In genomic region chr1:161039154-161039545, GRCh38 we compare ENCODE assay signal across 8 cellular contexts. TPM values are rescaled to one million over a fixed set of nuclear protein-coding genes. Genes with fewer than 3 reads are reported as not detected.
A peak's percentile ranks its signal among the peaks of the same experiment; 100 is the strongest.
DNase-seq lines count a peak whose midpoint lies in the region; ATAC-seq and TF ChIP-seq lines count a peak whose summit lies in the region.

No MANE protein-coding gene starts in this region.

- H3K9me3 Mint-ChIP-seq in activated CD4-positive, alpha-beta T cell treated with anti-CD3 and anti-CD28 coated beads, Interleukin-2, amount 10 ng/mL, durations not matched to agents 24 days and 14 days: no peaks in the 10 kb centered on the region
- H3K9me3 Mint-ChIP-seq in activated naive CD4-positive, alpha-beta T cell treated with anti-CD3 and anti-CD28 coated beads, Interleukin-2, amount 50 U/mL, for 72 hours: no peaks in the 10 kb centered on the region
- no peaks in the 10 kb centered on the region for H3K9me3 Mint-ChIP-seq in stimulated activated naive B cell treated with anti-CD40 and anti-IgM and Interleukin-4, amounts not matched to agents 10 μg/mL and 1 μg/mL and 100 μg/mL, for 72 hours

- no peak for ATAC-seq in activated naive CD4-positive, alpha-beta T cell treated with anti-CD3 and anti-CD28 coated beads, Interleukin-2, amount 50 U/mL, for 72 hours
- no peak for ATAC-seq in stimulated activated naive B cell treated with anti-CD40 and anti-IgM and Interleukin-4, amounts not matched to agents 10 μg/mL and 1 μg/mL and 100 μg/mL, for 72 hours (replicated peaks)
- ATAC-seq in GM18870 (IDR thresholded peaks at IDR 0.05; ENCODE audit: unreplicated experiment): no peak

- intact Hi-C loops in activated CD4-positive, alpha-beta T cell treated with anti-CD3 and anti-CD28 coated beads, Interleukin-2, amount 10 ng/mL, durations not matched to agents 24 days and 14 days (cut with micrococcal nuclease): loop anchor here (2.0 kb wide), 1 partner anchor 18 kb away; the partner anchor contains the start of gene F11R

- H3K4me1 Mint-ChIP-seq in activated CD4-positive, alpha-beta T cell treated with anti-CD3 and anti-CD28 coated beads, Interleukin-2, amount 10 ng/mL, durations not matched to agents 24 days and 14 days: peaks cover 32% of the 10 kb centered on the region
- peaks cover 24 to 52% of the 10 kb centered on the region in 2 donors for H3K4me1 Mint-ChIP-seq in stimulated activated naive B cell treated with anti-CD40 and anti-IgM and Interleukin-4, amounts not matched to agents 10 μg/mL and 1 μg/mL and 100 μg/mL, for 72 hours

- peak overlapping the region; percentile 97 for H3K4me3 Mint-ChIP-seq in activated CD4-positive, alpha-beta T cell treated with anti-CD3 and anti-CD28 coated beads, Interleukin-2, amount 10 ng/mL, durations not matched to agents 24 days and 14 days
- H3K4me3 Mint-ChIP-seq in stimulated activated naive B cell treated with anti-CD40 and anti-IgM and Interleukin-4, amounts not matched to agents 10 μg/mL and 1 μg/mL and 100 μg/mL, for 72 hours: peak overlapping the region; percentile 92 to 98

- TF ChIP-seq CTCF in kidney epithelial cell (IDR thresholded peaks at IDR 0.05; ENCODE audit: insufficient read depth, low read length, poor library complexity, severe bottlenecking) (no peak), GM10266 (IDR thresholded peaks at IDR 0.05; ENCODE audit: control insufficient read depth, insufficient read depth, low read depth, missing control alignments) (no peak)

- no peaks in the 10 kb centered on the region for H3K27me3 ChIP-seq in kidney epithelial cell (ENCODE audit: control insufficient read depth, insufficient read depth, low read length)

- no peaks in the 10 kb centered on the region for H3K27me3 Mint-ChIP-seq in activated CD4-positive, alpha-beta T cell treated with anti-CD3 and anti-CD28 coated beads, Interleukin-2, amount 10 ng/mL, durations not matched to agents 24 days and 14 days
- no peaks in the 10 kb centered on the region for H3K27me3 Mint-ChIP-seq in stimulated activated naive B cell treated with anti-CD40 and anti-IgM and Interleukin-4, amounts not matched to agents 10 μg/mL and 1 μg/mL and 100 μg/mL, for 72 hours

- peaks cover 40% of the 10 kb centered on the region for H3K36me3 Mint-ChIP-seq in activated CD4-positive, alpha-beta T cell treated with anti-CD3 and anti-CD28 coated beads, Interleukin-2, amount 10 ng/mL, durations not matched to agents 24 days and 14 days (ENCODE audit: low read depth)
- peaks cover 8 to 29% of the 10 kb centered on the region in 2 donors for H3K36me3 Mint-ChIP-seq in activated naive CD4-positive, alpha-beta T cell treated with anti-CD3 and anti-CD28 coated beads, Interleukin-2, amount 50 U/mL, for 72 hours
- H3K36me3 Mint-ChIP-seq in stimulated activated naive B cell treated with anti-CD40 and anti-IgM and Interleukin-4, amounts not matched to agents 10 μg/mL and 1 μg/mL and 100 μg/mL, for 72 hours: peaks cover 25 to 45% of the 10 kb centered on the region in 2 donors

- peak overlapping the region; percentile 93 for H3K27ac Mint-ChIP-seq in activated CD4-positive, alpha-beta T cell treated with anti-CD3 and anti-CD28 coated beads, Interleukin-2, amount 10 ng/mL, durations not matched to agents 24 days and 14 days
- peak overlapping the region; percentile 90 to 97 for H3K27ac Mint-ChIP-seq in activated naive CD4-positive, alpha-beta T cell treated with anti-CD3 and anti-CD28 coated beads, Interleukin-2, amount 50 U/mL, for 72 hours
- H3K27ac Mint-ChIP-seq in stimulated activated naive B cell treated with anti-CD40 and anti-IgM and Interleukin-4, amounts not matched to agents 10 μg/mL and 1 μg/mL and 100 μg/mL, for 72 hours: peak overlapping the region; percentile 92

- no peak for DNase-seq in activated CD4-positive, alpha-beta T cell treated with anti-CD3 and anti-CD28 coated beads, Interleukin-2, amount 10 ng/mL, durations not matched to agents 24 days and 14 days
- DNase-seq in activated CD4-positive, alpha-beta T cell treated with anti-CD3 and anti-CD28 coated beads for 4 hours: no peak
- DNase-seq in activated naive CD4-positive, alpha-beta T cell treated with anti-CD3 and anti-CD28 coated beads, Interleukin-2, amount 50 U/mL, for 72 hours (ENCODE audit: low spot score in 2 of 2): no peak
- no peak for DNase-seq in kidney epithelial cell (ENCODE audit: low read depth)
- DNase-seq in stimulated activated naive B cell treated with anti-CD40 and anti-IgM and Interleukin-4, amounts not matched to agents 10 μg/mL and 1 μg/mL and 100 μg/mL, for 72 hours: no peak
- DNase-seq in occipital lobe (lab: John Stamatoyannopoulos, UW): no peak
- DNase-seq in GM10266 (ENCODE audit: extremely low spot score): no peak

- peak overlapping the region; percentile 77 for H3K4me3 ChIP-seq in kidney epithelial cell (ENCODE audit: low read depth, low read length)

- peaks cover 3% of the 10 kb centered on the region for H3K36me3 ChIP-seq in kidney epithelial cell (ENCODE audit: control insufficient read depth, insufficient read depth, low read length)

RNA-seq across cellular contexts. Expression of gene TSTD1, which starts 0.4 kb away (rescaled TPM):
- 41.7 and 49.7 TPM in 2 replicates for total RNA-seq in activated CD4-positive, alpha-beta T cell treated with anti-CD3 and anti-CD28 coated beads, Interleukin-2, amount 10 ng/mL, durations not matched to agents 24 days and 14 days
- total RNA-seq in activated naive CD4-positive, alpha-beta T cell treated with anti-CD3 and anti-CD28 coated beads, Interleukin-2, amount 50 U/mL, for 72 hours: 10 to 100 TPM; 59.3 to 66.8 TPM
- total RNA-seq in kidney epithelial cell (112 and 116 TPM in 2 replicates), occipital lobe (42.6 TPM)

RNA-seq across cellular contexts. Expression of gene USF1, which starts 6.6 kb away (rescaled TPM):
- total RNA-seq in activated CD4-positive, alpha-beta T cell treated with anti-CD3 and anti-CD28 coated beads, Interleukin-2, amount 10 ng/mL, durations not matched to agents 24 days and 14 days: 46.5 and 48.6 TPM in 2 replicates
- total RNA-seq in activated naive CD4-positive, alpha-beta T cell treated with anti-CD3 and anti-CD28 coated beads, Interleukin-2, amount 50 U/mL, for 72 hours: 10 to 100 TPM; 50.8 to 90.6 TPM
- 45.9 and 55.7 TPM in 2 replicates for total RNA-seq in kidney epithelial cell
- 131 TPM for total RNA-seq in occipital lobe

RNA-seq across cellular contexts. Expression of gene F11R, which starts 18.2 kb away (rescaled TPM):
- total RNA-seq in activated CD4-positive, alpha-beta T cell treated with anti-CD3 and anti-CD28 coated beads, Interleukin-2, amount 10 ng/mL, durations not matched to agents 24 days and 14 days: 9.1 and 21.4 TPM in 2 replicates
- 10 to 100 TPM; 26.0 to 63.6 TPM for total RNA-seq in activated naive CD4-positive, alpha-beta T cell treated with anti-CD3 and anti-CD28 coated beads, Interleukin-2, amount 50 U/mL, for 72 hours
- total RNA-seq in kidney epithelial cell (81.7 and 87.0 TPM in 2 replicates), occipital lobe (10.9 TPM)

RNA-seq across cellular contexts. Expression of gene ARHGAP30, which starts 30.5 kb away (rescaled TPM):
- 134 and 139 TPM in 2 replicates for total RNA-seq in activated CD4-positive, alpha-beta T cell treated with anti-CD3 and anti-CD28 coated beads, Interleukin-2, amount 10 ng/mL, durations not matched to agents 24 days and 14 days
- total RNA-seq in activated naive CD4-positive, alpha-beta T cell treated with anti-CD3 and anti-CD28 coated beads, Interleukin-2, amount 50 U/mL, for 72 hours: 100 to 1,000 TPM; 116 to 180 TPM
- total RNA-seq in kidney epithelial cell (0.07 and 0.42 TPM in 2 replicates), occipital lobe (1.7 TPM)

RNA-seq across cellular contexts. Expression of gene NECTIN4, which starts 50.2 kb away (rescaled TPM):
- 0.05 TPM in 1 of 2 replicates, not detected in the other for total RNA-seq in activated CD4-positive, alpha-beta T cell treated with anti-CD3 and anti-CD28 coated beads, Interleukin-2, amount 10 ng/mL, durations not matched to agents 24 days and 14 days
- total RNA-seq in activated naive CD4-positive, alpha-beta T cell treated with anti-CD3 and anti-CD28 coated beads, Interleukin-2, amount 50 U/mL, for 72 hours: under 1 TPM in 1 of 2 donors, not detected in 1; 0.16 TPM
- 13.1 and 13.6 TPM in 2 replicates for total RNA-seq in kidney epithelial cell
- not detected for total RNA-seq in occipital lobe
